13 cellular contexts compared by ENCODE assay signal in genomic region chr17:72173475-72174116, GRCh38.
DNase-seq lines count a peak whose midpoint lies in the region; ATAC-seq lines count a peak whose summit lies in the region.
"Had no signal": no experiment of that assay in that cellular context is flagged by ENCODE, and none has a peak within 500 bp of the region (broad histone marks: within the 10 kb centered on the region; RNA-seq: fewer than 3 reads in every experiment).

No MANE protein-coding gene starts in this region.

- ATAC-seq in HG03520 (IDR thresholded peaks at IDR 0.05; ENCODE audit: unreplicated experiment), result no peak
- ATAC-seq in HG03045 (IDR thresholded peaks at IDR 0.05; ENCODE audit: unreplicated experiment), result no peak
- ATAC-seq: PC-3 had no signal

- peak overlapping the region; percentile 30 for H3K27ac ChIP-seq in caudate nucleus (ENCODE audit: low read depth, low read length)

- DNase-seq in NCI-H2107 treated with DMSO at 0.1 percent for 48 hours (lab: John Stamatoyannopoulos, UW; ENCODE audit: unreplicated experiment) (peak; percentile 56), NCI-H2107 (lab: John Stamatoyannopoulos, UW) (no peak), NCI-H446 (lab: John Stamatoyannopoulos, UW) (peak; percentile 42 to 58), caudate nucleus (lab: John Stamatoyannopoulos, UW) (peak in 1 of 61 donors; percentile 59), smooth muscle cell of the brain vasculature (ENCODE audit: low read depth, low spot score) (peak; percentile 47), dedifferentiated amniotic fluid mesenchymal stem cell (ENCODE audit: extremely low spot score) (no peak)
- DNase-seq: activated CD4-positive, CD25-positive, alpha-beta regulatory T cell treated with anti-CD3 and anti-CD28 coated beads, Interleukin-2, amount 50 U/mL, for 72 hours; activated T-cell treated with anti-CD3 and anti-CD28 coated beads for 4 hours; CD8-positive, alpha-beta memory T cell; HFFc6; PC-3 had no signal

Comparison
In these comparisons a context has a peak if more than half of its experiments do, and no peak if none do; other contexts are left out.
1. DNase-seq: peak in NCI-H2107 treated with DMSO at 0.1 percent for 48 hours (single experiment), NCI-H446 (2 of 2) and smooth muscle cell of the brain vasculature (single experiment); none in NCI-H2107 (single experiment) and dedifferentiated amniotic fluid mesenchymal stem cell (single experiment).